In the genomic region with DNA sequence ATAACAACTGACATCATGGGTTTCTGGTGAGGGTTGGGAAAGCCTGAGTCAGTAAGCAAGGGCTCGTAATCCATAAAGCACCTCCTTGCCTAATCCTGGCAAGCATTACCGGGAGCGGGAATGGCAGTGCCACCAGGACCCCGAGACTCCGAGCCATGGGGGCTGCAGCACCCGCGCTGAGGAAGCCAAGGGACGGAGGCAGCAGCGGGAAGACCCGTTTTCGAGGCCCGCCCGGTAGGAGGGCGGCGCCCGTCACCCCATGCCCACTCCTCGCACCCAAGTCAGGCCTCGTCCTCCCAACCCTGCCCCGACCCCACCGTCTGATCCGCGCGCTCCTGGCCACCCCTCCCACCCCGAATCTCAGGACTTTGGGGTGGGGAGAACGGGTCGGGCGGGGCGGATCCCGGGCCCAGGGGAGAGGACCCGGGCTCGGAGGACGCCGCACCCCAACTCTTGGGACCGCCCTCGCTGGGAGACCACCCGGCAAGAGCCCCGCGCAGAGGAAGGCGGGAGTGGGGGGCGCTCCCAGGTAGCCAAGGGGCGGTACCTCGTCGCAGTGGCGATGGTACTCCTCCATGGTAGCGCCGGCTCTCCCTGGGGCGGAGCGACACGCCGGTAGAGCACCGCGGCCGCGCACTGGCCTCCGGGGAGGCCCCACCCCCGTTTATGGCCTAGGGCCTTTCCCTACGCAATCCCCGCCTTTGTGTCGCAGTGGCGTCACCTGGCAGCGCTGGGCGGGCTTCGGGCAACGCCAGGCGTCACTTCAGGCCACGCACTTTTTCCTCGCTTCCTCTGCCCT, we compare ENCODE assay signal across 1 cellular context.
TF ChIP-seq lines count a peak whose summit lies in the region.

A gene with protein sequence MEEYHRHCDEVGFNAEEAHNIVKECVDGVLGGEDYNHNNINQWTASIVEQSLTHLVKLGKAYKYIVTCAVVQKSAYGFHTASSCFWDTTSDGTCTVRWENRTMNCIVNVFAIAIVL (minus strand): TSS at position 638 of the 799 bp plus-strand sequence. CDS start 61 bp downstream, at position 577.

TF ChIP-seq in HEK293, 187 proteins besides CTCF, POLR2A, EP300 and RAD21 (continued from another document):
- TF ChIP-seq, protein P1, sequence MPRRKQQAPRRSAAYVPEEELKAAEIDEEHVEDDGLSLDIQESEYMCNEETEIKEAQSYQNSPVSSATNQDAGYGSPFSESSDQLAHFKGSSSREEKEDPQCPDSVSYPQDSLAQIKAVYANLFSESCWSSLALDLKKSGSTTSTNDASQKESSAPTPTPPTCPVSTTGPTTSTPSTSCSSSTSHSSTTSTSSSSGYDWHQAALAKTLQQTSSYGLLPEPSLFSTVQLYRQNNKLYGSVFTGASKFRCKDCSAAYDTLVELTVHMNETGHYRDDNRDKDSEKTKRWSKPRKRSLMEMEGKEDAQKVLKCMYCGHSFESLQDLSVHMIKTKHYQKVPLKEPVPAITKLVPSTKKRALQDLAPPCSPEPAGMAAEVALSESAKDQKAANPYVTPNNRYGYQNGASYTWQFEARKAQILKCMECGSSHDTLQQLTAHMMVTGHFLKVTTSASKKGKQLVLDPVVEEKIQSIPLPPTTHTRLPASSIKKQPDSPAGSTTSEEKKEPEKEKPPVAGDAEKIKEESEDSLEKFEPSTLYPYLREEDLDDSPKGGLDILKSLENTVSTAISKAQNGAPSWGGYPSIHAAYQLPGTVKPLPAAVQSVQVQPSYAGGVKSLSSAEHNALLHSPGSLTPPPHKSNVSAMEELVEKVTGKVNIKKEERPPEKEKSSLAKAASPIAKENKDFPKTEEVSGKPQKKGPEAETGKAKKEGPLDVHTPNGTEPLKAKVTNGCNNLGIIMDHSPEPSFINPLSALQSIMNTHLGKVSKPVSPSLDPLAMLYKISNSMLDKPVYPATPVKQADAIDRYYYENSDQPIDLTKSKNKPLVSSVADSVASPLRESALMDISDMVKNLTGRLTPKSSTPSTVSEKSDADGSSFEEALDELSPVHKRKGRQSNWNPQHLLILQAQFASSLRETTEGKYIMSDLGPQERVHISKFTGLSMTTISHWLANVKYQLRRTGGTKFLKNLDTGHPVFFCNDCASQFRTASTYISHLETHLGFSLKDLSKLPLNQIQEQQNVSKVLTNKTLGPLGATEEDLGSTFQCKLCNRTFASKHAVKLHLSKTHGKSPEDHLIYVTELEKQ (tag by site-specific recombination; IDR thresholded peaks at IDR 0.05; ENCODE audit: borderline replicate concordance) = no peak
- TF ChIP-seq ZNF776 (tag by site-specific recombination; IDR thresholded peaks at IDR 0.05; ENCODE audit: borderline replicate concordance) = no peak
- TF ChIP-seq ZNF175 (tag by site-specific recombination; IDR thresholded peaks at IDR 0.05) = no peak
- TF ChIP-seq ZNF10 (tag by site-specific recombination; IDR thresholded peaks at IDR 0.05) = no peak
- TF ChIP-seq ZNF530 (tag by site-specific recombination; IDR thresholded peaks at IDR 0.05; ENCODE audit: low read depth) = no peak
- no peak for TF ChIP-seq ZNF324 (tag by site-specific recombination; IDR thresholded peaks at IDR 0.05)
- TF ChIP-seq ZNF560 (tag by site-specific recombination; IDR thresholded peaks at IDR 0.05; ENCODE audit: borderline replicate concordance) = no peak
- TF ChIP-seq ZNF19 (tag by site-specific recombination; IDR thresholded peaks at IDR 0.05; ENCODE audit: low read depth) = no peak
- TF ChIP-seq, protein P2, sequence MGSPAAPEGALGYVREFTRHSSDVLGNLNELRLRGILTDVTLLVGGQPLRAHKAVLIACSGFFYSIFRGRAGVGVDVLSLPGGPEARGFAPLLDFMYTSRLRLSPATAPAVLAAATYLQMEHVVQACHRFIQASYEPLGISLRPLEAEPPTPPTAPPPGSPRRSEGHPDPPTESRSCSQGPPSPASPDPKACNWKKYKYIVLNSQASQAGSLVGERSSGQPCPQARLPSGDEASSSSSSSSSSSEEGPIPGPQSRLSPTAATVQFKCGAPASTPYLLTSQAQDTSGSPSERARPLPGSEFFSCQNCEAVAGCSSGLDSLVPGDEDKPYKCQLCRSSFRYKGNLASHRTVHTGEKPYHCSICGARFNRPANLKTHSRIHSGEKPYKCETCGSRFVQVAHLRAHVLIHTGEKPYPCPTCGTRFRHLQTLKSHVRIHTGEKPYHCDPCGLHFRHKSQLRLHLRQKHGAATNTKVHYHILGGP (tag by site-specific recombination; IDR thresholded peaks at IDR 0.05) = no peak
- TF ChIP-seq, protein P3, sequence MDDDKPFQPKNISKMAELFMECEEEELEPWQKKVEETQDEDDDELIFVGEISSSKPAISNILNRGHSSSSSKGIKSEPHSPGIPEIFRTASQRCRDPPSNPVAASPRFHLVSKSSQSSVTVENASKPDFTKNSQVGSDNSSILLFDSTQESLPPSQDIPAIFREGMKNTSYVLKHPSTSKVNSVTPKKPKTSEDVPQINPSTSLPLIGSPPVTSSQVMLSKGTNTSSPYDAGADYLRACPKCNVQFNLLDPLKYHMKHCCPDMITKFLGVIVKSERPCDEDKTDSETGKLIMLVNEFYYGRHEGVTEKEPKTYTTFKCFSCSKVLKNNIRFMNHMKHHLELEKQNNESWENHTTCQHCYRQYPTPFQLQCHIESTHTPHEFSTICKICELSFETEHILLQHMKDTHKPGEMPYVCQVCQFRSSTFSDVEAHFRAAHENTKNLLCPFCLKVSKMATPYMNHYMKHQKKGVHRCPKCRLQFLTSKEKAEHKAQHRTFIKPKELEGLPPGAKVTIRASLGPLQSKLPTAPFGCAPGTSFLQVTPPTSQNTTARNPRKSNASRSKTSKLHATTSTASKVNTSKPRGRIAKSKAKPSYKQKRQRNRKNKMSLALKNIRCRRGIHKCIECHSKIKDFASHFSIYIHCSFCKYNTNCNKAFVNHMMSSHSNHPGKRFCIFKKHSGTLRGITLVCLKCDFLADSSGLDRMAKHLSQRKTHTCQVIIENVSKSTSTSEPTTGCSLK (tag by site-specific recombination; IDR thresholded peaks at IDR 0.05) = no peak
- no peak for TF ChIP-seq ZNF571 (tag by site-specific recombination; IDR thresholded peaks at IDR 0.05)
- no peak for TF ChIP-seq ZNF292 (tag by site-specific recombination; IDR thresholded peaks at IDR 0.05; ENCODE audit: borderline replicate concordance, low read depth)
- TF ChIP-seq, protein P4, sequence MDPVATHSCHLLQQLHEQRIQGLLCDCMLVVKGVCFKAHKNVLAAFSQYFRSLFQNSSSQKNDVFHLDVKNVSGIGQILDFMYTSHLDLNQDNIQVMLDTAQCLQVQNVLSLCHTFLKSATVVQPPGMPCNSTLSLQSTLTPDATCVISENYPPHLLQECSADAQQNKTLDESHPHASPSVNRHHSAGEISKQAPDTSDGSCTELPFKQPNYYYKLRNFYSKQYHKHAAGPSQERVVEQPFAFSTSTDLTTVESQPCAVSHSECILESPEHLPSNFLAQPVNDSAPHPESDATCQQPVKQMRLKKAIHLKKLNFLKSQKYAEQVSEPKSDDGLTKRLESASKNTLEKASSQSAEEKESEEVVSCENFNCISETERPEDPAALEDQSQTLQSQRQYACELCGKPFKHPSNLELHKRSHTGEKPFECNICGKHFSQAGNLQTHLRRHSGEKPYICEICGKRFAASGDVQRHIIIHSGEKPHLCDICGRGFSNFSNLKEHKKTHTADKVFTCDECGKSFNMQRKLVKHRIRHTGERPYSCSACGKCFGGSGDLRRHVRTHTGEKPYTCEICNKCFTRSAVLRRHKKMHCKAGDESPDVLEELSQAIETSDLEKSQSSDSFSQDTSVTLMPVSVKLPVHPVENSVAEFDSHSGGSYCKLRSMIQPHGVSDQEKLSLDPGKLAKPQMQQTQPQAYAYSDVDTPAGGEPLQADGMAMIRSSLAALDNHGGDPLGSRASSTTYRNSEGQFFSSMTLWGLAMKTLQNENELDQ (tag by site-specific recombination; IDR thresholded peaks at IDR 0.05; ENCODE audit: low read depth) = no peak
- TF ChIP-seq, protein P5, sequence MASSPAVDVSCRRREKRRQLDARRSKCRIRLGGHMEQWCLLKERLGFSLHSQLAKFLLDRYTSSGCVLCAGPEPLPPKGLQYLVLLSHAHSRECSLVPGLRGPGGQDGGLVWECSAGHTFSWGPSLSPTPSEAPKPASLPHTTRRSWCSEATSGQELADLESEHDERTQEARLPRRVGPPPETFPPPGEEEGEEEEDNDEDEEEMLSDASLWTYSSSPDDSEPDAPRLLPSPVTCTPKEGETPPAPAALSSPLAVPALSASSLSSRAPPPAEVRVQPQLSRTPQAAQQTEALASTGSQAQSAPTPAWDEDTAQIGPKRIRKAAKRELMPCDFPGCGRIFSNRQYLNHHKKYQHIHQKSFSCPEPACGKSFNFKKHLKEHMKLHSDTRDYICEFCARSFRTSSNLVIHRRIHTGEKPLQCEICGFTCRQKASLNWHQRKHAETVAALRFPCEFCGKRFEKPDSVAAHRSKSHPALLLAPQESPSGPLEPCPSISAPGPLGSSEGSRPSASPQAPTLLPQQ (tag by site-specific recombination; IDR thresholded peaks at IDR 0.05) = peak; percentile 81
- no peak for TF ChIP-seq GLI4 (tag by site-specific recombination; IDR thresholded peaks at IDR 0.05)
- no peak for TF ChIP-seq ZNF211 (tag by site-specific recombination; IDR thresholded peaks at IDR 0.05; ENCODE audit: low read depth)
- TF ChIP-seq KLF8 (tag by site-specific recombination; IDR thresholded peaks at IDR 0.05) = peak; percentile 88
- TF ChIP-seq ZNF221 (tag by site-specific recombination; IDR thresholded peaks at IDR 0.05; ENCODE audit: borderline replicate concordance) = no peak
- TF ChIP-seq SCRT1 (tag by site-specific recombination; IDR thresholded peaks at IDR 0.05; ENCODE audit: borderline replicate concordance) = no peak
- peak; percentile 51; the same call in 1 of the 2 replicates for TF ChIP-seq ZBTB20 (tag by site-specific recombination; IDR thresholded peaks at IDR 0.05)
- no peak for TF ChIP-seq ZNF626 (tag by site-specific recombination; IDR thresholded peaks at IDR 0.05)
- no peak for TF ChIP-seq ZNF169 (tag by site-specific recombination; IDR thresholded peaks at IDR 0.05)
- 0 out of 2 replicates have a peak, but pooled peaks have one; percentile 40 for TF ChIP-seq ZNF2 (tag by site-specific recombination; IDR thresholded peaks at IDR 0.05)
- TF ChIP-seq, protein P6, sequence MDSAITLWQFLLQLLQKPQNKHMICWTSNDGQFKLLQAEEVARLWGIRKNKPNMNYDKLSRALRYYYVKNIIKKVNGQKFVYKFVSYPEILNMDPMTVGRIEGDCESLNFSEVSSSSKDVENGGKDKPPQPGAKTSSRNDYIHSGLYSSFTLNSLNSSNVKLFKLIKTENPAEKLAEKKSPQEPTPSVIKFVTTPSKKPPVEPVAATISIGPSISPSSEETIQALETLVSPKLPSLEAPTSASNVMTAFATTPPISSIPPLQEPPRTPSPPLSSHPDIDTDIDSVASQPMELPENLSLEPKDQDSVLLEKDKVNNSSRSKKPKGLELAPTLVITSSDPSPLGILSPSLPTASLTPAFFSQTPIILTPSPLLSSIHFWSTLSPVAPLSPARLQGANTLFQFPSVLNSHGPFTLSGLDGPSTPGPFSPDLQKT (IDR thresholded peaks at IDR 0.05; ENCODE audit: borderline replicate concordance, low read depth, low read length) = no peak
- 0 out of 2 replicates have a peak, but pooled peaks have one; percentile 41 for TF ChIP-seq TRIM28 (IDR thresholded peaks at IDR 0.05; ENCODE audit: borderline replicate concordance, low read length)
- TF ChIP-seq ZNF335 (tag by site-specific recombination; conservative IDR thresholded peaks at IDR 0.05) = peak; percentile 75
- TF ChIP-seq ZNF423 (tag by site-specific recombination; IDR thresholded peaks at IDR 0.05) = peak; percentile 72
- no peak; the same call in 1 of the 2 replicates for TF ChIP-seq PRDM1 (tag by site-specific recombination; IDR thresholded peaks at IDR 0.05)
- TF ChIP-seq, protein P7, sequence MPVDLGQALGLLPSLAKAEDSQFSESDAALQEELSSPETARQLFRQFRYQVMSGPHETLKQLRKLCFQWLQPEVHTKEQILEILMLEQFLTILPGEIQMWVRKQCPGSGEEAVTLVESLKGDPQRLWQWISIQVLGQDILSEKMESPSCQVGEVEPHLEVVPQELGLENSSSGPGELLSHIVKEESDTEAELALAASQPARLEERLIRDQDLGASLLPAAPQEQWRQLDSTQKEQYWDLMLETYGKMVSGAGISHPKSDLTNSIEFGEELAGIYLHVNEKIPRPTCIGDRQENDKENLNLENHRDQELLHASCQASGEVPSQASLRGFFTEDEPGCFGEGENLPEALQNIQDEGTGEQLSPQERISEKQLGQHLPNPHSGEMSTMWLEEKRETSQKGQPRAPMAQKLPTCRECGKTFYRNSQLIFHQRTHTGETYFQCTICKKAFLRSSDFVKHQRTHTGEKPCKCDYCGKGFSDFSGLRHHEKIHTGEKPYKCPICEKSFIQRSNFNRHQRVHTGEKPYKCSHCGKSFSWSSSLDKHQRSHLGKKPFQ (tag by site-specific recombination; IDR thresholded peaks at IDR 0.05) = no peak
- no peak for TF ChIP-seq ZNF549 (tag by site-specific recombination; IDR thresholded peaks at IDR 0.05)
- peak; percentile 83 for TF ChIP-seq KLF1 (tag by site-specific recombination; IDR thresholded peaks at IDR 0.05)
- peak; percentile 74 for TF ChIP-seq ZFP69B (tag by site-specific recombination; IDR thresholded peaks at IDR 0.05)
- TF ChIP-seq, protein P8, sequence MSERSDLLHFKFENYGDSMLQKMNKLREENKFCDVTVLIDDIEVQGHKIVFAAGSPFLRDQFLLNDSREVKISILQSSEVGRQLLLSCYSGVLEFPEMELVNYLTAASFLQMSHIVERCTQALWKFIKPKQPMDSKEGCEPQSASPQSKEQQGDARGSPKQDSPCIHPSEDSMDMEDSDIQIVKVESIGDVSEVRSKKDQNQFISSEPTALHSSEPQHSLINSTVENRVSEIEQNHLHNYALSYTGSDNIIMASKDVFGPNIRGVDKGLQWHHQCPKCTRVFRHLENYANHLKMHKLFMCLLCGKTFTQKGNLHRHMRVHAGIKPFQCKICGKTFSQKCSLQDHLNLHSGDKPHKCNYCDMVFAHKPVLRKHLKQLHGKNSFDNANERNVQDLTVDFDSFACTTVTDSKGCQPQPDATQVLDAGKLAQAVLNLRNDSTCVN (tag by site-specific recombination; optimal IDR thresholded peaks at IDR 0.05) = peak; percentile 71
- 0 out of 2 replicates have a peak, but pooled peaks have one; percentile 52 for TF ChIP-seq ZBTB7A (tag by site-specific recombination; IDR thresholded peaks at IDR 0.05; ENCODE audit: low read depth)
- no peak for TF ChIP-seq MEIS1 (CRISPR knock-in tag; IDR thresholded peaks at IDR 0.05; ENCODE audit: borderline replicate concordance)
- TF ChIP-seq ZNF202 (tag by site-specific recombination; IDR thresholded peaks at IDR 0.05; ENCODE audit: borderline replicate concordance) = no peak
- TF ChIP-seq ZNF133 (tag by site-specific recombination; IDR thresholded peaks at IDR 0.05) = no peak
TF ChIP-seq in HEK293: peak in this region for 50.
